ENCODE assay signal across 17 cellular contexts in genomic region chr10:15213461-15213861, GRCh38. TPM values are rescaled to one million over a fixed set of nuclear protein-coding genes. Genes with fewer than 3 reads are reported as not detected.
DNase-seq lines count a peak whose midpoint lies in the region; ATAC-seq and TF ChIP-seq lines count a peak whose summit lies in the region.
"Had no signal": no experiment of that assay in that cellular context is flagged by ENCODE, and none has a peak within 500 bp of the region (broad histone marks: within the 10 kb centered on the region; RNA-seq: fewer than 3 reads in every experiment).

No MANE protein-coding gene starts in this region.

- in situ Hi-C loops in IMR-90 (cut with MboI; ENCODE audit: low sequenced_read_pairs): no loop called here

- no peak overlapping the region for H3K4ac ChIP-seq in IMR-90 (ENCODE audit: low read depth, low read length)

- no peaks in the 10 kb centered on the region for H3K27me3 ChIP-seq in IMR-90 (ENCODE audit: control insufficient read depth, insufficient read depth, low read length)
- H3K27me3 ChIP-seq in WERI-Rb-1 (ENCODE audit: insufficient read depth, low read depth, severe bottlenecking): no peaks in the 10 kb centered on the region
- H3K27me3 ChIP-seq: BLaER1 had no signal

- no peak overlapping the region for H2BK5ac ChIP-seq in IMR-90 (ENCODE audit: low read depth, low read length, poor library complexity, severe bottlenecking)

- H4K8ac ChIP-seq in IMR-90 (ENCODE audit: low read depth in 2 of 2, low read length in 2 of 2): no peak overlapping the region

- H3K4me3 Mint-ChIP-seq in nephron progenitor cell: no peak overlapping the region
- H3K4me3 Mint-ChIP-seq: CD14-positive monocyte; CD8-positive, alpha-beta T cell had no signal

- no peak overlapping the region for H3K14ac ChIP-seq in IMR-90 (replicated peaks; ENCODE audit: low read depth, low read length)

- H3K79me1 ChIP-seq in IMR-90 (ENCODE audit: low read depth in 1 of 2, low read length in 2 of 2): peaks cover 0 to 26% of the 10 kb centered on the region in 2 experiments; a peak in 2 of 4 replicates

- DNase-seq in IMR-90: no peak
- DNase-seq in caudate nucleus (lab: John Stamatoyannopoulos, UW): peak in 2 of 61 donors; percentile 8 to 24
- no peak for DNase-seq in nephron progenitor cell
- no peak for DNase-seq in WERI-Rb-1
- no peak for DNase-seq in occipital lobe (lab: John Stamatoyannopoulos, UW)
- DNase-seq: ACHN; Calu3; CD8-positive, alpha-beta T cell; DMS79 treated with DMSO at 0.1 percent for 48 hours; GF-D8; GM23248; HCEC 1CT had no signal

- WGBS in IMR-90 (ENCODE audit: extremely low coverage in 2 of 2, insufficient read length in 1 of 2), 2 experiments: 98% methylated on average over 9 of the region's 18 CpGs; no CpG with 5 or more reads in 1 of the 2 experiments

- H3K27ac Mint-ChIP-seq in nephron progenitor cell: peak overlapping the region; percentile 9
- H3K27ac Mint-ChIP-seq: CD14-positive monocyte; CD8-positive, alpha-beta T cell had no signal

- H3K27me3 Mint-ChIP-seq in nephron progenitor cell (ENCODE audit: low read depth, poor library complexity): peaks cover 4% of the 10 kb centered on the region

- peaks cover 69% of the 10 kb centered on the region for H3K36me3 Mint-ChIP-seq in nephron progenitor cell (ENCODE audit: low read depth)
- H3K36me3 Mint-ChIP-seq: CD14-positive monocyte had no signal

- no peak overlapping the region; the same call in 2 of the 3 replicates for H2BK15ac ChIP-seq in IMR-90 (ENCODE audit: low read depth, low read length)

- H4K91ac ChIP-seq in IMR-90 (ENCODE audit: insufficient read depth, low read depth, low read length): no peak overlapping the region; the same call in 1 of the 2 replicates

- ATAC-seq in IMR-90 (ENCODE audit: low read depth) (no peak), GM21381 (IDR thresholded peaks at IDR 0.05; ENCODE audit: unreplicated experiment) (no peak)
- ATAC-seq: CD8-positive, alpha-beta T cell; GM12878; K562 had no signal

- H3K27ac ChIP-seq in IMR-90 (ENCODE audit: insufficient read depth, low read length) (no peak overlapping the region), caudate nucleus (ENCODE audit: low read depth, low read length) (peak overlapping the region; percentile 1), WERI-Rb-1 (no peak overlapping the region)
- H3K27ac ChIP-seq: BLaER1, GM23248 had no signal

- CTCF ChIA-PET in IMR-90 (lab: Yijun Ruan, JAX): no interaction called here

- intact Hi-C loops in IMR-90 (cut with micrococcal nuclease): no loop called here

- H3K9ac ChIP-seq in IMR-90 (ENCODE audit: low read depth, low read length): no peak overlapping the region
- H3K9ac ChIP-seq: BLaER1, GM23248 had no signal

- H3K4me3 ChIP-seq in IMR-90 (ENCODE audit: insufficient read depth, low read depth, low read length) (no peak overlapping the region), WERI-Rb-1 (ENCODE audit: low read depth, low read length) (no peak overlapping the region)
- H3K4me3 ChIP-seq: BLaER1, GM12878, GM23248, K562 had no signal

- TF ChIP-seq POLR2A in IMR-90 (IDR thresholded peaks at IDR 0.05; ENCODE audit: low read depth, low read length): no peak

- no peak for TF ChIP-seq CTCF in IMR-90 (conservative IDR thresholded peaks at IDR 0.05; ENCODE audit: low read depth, low read length)
- TF ChIP-seq CTCF in nephron progenitor cell (IDR thresholded peaks at IDR 0.05): no peak
- TF ChIP-seq CTCF in WERI-Rb-1 (IDR thresholded peaks at IDR 0.05; ENCODE audit: low read depth, low read length): no peak

- peaks cover 8% of the 10 kb centered on the region for H3K9me1 ChIP-seq in IMR-90 (ENCODE audit: insufficient read depth, low read length)

- dilution Hi-C loops in IMR-90 (cut with HindIII; ENCODE audit: low sequenced_read_pairs, unreplicated experiment): no loop called here

- peaks cover 4% of the 10 kb centered on the region; the same call in 1 of the 2 replicates for H3K4me1 ChIP-seq in IMR-90 (ENCODE audit: control insufficient read depth, insufficient read depth, low read length)

- no TSS peak for BruUV-seq in IMR-90 (replicated peaks; lab: Mats Ljungman, UMichigan)

- H2AFZ ChIP-seq in IMR-90 (replicated peaks; ENCODE audit: low read length, poor library complexity): no peak overlapping the region
- H2AFZ ChIP-seq: GM23248 had no signal

- H2AK9ac ChIP-seq in IMR-90 (replicated peaks; ENCODE audit: low read depth, low read length, poor library complexity): peak overlapping the region; percentile 48

- H3K56ac ChIP-seq in IMR-90 (ENCODE audit: extremely low read depth, insufficient read depth, low read length): no peak overlapping the region

- H3K4me1 Mint-ChIP-seq in nephron progenitor cell: peaks cover 9% of the 10 kb centered on the region

- H3K18ac ChIP-seq in IMR-90 (ENCODE audit: low read depth, low read length): no peak overlapping the region

- peak overlapping the region; percentile 45; the same call in 1 of the 2 replicates for H2AK5ac ChIP-seq in IMR-90 (ENCODE audit: low read depth, low read length)

- no peak overlapping the region for H4K5ac ChIP-seq in IMR-90 (ENCODE audit: low read depth, low read length)

- H3K9me3 ChIP-seq in IMR-90 (ENCODE audit: control insufficient read depth, insufficient read depth, low read length) (no peaks in the 10 kb centered on the region), WERI-Rb-1 (ENCODE audit: severe bottlenecking) (no peaks in the 10 kb centered on the region)
- H3K9me3 ChIP-seq: BLaER1 had no signal

- H3K36me3 ChIP-seq in IMR-90 (ENCODE audit: control insufficient read depth, insufficient read depth, low read length) (peaks cover 12% of the 10 kb centered on the region), WERI-Rb-1 (no peaks in the 10 kb centered on the region)

- POLR2A ChIA-PET in IMR-90 (lab: Charles Lee; ENCODE audit: unreplicated experiment): no interaction called here

- H3K23ac ChIP-seq in IMR-90 (ENCODE audit: low read depth, low read length): no peak overlapping the region

- no peak overlapping the region for H2BK20ac ChIP-seq in IMR-90 (ENCODE audit: low read depth, low read length)

- H3K4me2 ChIP-seq in IMR-90 (ENCODE audit: low read depth, low read length): no peak overlapping the region
- H3K4me2 ChIP-seq: BLaER1 had no signal

- TF ChIP-seq RAD21 in IMR-90 (IDR thresholded peaks at IDR 0.05; ENCODE audit: low read length): no peak

- H4K20me1 ChIP-seq in IMR-90 (ENCODE audit: insufficient read depth, low read length): peaks cover 2% of the 10 kb centered on the region; the same call in 1 of the 2 replicates

- no peaks in the 10 kb centered on the region for H3K9me3 Mint-ChIP-seq in nephron progenitor cell
- H3K9me3 Mint-ChIP-seq: CD14-positive monocyte; CD8-positive, alpha-beta T cell had no signal

- H2BK120ac ChIP-seq in IMR-90 (ENCODE audit: low read depth, low read length): no peak overlapping the region

TF ChIP-seq in IMR-90, 13 proteins besides CTCF, POLR2A, EP300 and RAD21:
- TF ChIP-seq CEBPB (IDR thresholded peaks at IDR 0.05; ENCODE audit: low read depth, low read length) (no peak), SMC3 (IDR thresholded peaks at IDR 0.05; ENCODE audit: low read depth, low read length) (no peak)

RNA-seq across cellular contexts. Expression of gene NMT2, which starts 45.0 kb away (rescaled TPM):
- 41.0 and 51.9 TPM in 2 replicates for total RNA-seq in IMR-90 (2012; rRNA removed)
- polyA plus RNA-seq in IMR-90 (2012; rRNA removed): 15.5 and 18.7 TPM in 2 replicates
- polyA plus RNA-seq in IMR-90 (2012; cell fraction: cytosol; rRNA removed): 5.5 and 9.5 TPM in 2 replicates
- polyA plus RNA-seq in IMR-90 (2012; cell fraction: nucleus; rRNA removed; ENCODE audit: low replicate concordance): 6.7 and 28.2 TPM in 2 replicates
- 57.1 TPM for total RNA-seq in occipital lobe
